Comparison of ENCODE assay signal across 1 cellular context in the genomic region with DNA sequence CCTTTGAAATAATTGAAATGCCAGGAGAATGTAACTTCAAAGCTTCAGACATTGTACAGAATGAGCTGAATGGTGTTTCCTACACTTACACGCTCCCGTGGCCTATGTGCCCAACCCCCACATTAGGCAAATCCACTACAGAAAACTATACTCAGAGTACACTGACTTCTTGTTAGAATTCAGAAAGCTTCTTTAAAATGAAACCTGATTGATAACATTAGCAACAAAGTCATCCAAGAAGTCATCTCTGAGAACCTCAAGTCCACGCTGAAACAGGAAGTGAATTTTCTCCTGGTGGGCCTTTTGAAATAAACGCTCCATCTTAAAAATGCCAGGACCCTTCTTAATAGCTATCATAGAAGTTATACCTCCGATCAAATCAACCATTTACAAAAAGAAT.
TF ChIP-seq lines count a peak whose summit lies in the region.

No MANE protein-coding gene starts in this region.

TF ChIP-seq in endothelial cell of umbilical vein, 7 proteins besides CTCF, POLR2A, EP300 and RAD21:
- TF ChIP-seq GATA2 (IDR thresholded peaks at IDR 0.05; ENCODE audit: insufficient read depth, insufficient read length, low read depth, low read length), result no peak
- TF ChIP-seq FOS (IDR thresholded peaks at IDR 0.05; ENCODE audit: borderline replicate concordance, insufficient read depth, low read length), result no peak
- TF ChIP-seq, protein P1, sequence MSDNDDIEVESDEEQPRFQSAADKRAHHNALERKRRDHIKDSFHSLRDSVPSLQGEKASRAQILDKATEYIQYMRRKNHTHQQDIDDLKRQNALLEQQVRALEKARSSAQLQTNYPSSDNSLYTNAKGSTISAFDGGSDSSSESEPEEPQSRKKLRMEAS (IDR thresholded peaks at IDR 0.05; ENCODE audit: insufficient read depth, insufficient read length), result no peak
- TF ChIP-seq JUN (IDR thresholded peaks at IDR 0.05; ENCODE audit: borderline replicate concordance, insufficient read depth, insufficient read length, low read depth), result no peak
- TF ChIP-seq MYC (IDR thresholded peaks at IDR 0.05; ENCODE audit: low read depth, low read length), result no peak
- no peak for TF ChIP-seq POLR2AphosphoS5 (IDR thresholded peaks at IDR 0.05; ENCODE audit: insufficient read depth, low read depth, low read length)
- no peak for TF ChIP-seq EZH2 (IDR thresholded peaks at IDR 0.05; ENCODE audit: borderline replicate concordance, low read depth, low read length, severe bottlenecking)
